ENCODE assay signal across 14 cellular contexts in genomic region chr12:94152292-94153083, GRCh38. TPM values are rescaled to one million over a fixed set of nuclear protein-coding genes. Genes with fewer than 3 reads are reported as not detected.
DNase-seq lines count a peak whose midpoint lies in the region; ATAC-seq and TF ChIP-seq lines count a peak whose summit lies in the region.
"Had no signal": no experiment of that assay in that cellular context is flagged by ENCODE, and none has a peak within 500 bp of the region (broad histone marks: within the 10 kb centered on the region; RNA-seq: fewer than 3 reads in every experiment).

No MANE protein-coding gene starts in this region.

- no peaks in the 10 kb centered on the region for H3K9me3 Mint-ChIP-seq in activated naive CD4-positive, alpha-beta T cell treated with anti-CD3 and anti-CD28 coated beads, Interleukin-2, amount 10 ng/mL, durations not matched to agents 7 days and 5 days
- no peaks in the 10 kb centered on the region for H3K9me3 Mint-ChIP-seq in activated naive CD4-positive, alpha-beta T cell treated with anti-CD3 and anti-CD28 coated beads, Interleukin-2, amount 50 U/mL, for 72 hours
- no peaks in the 10 kb centered on the region for H3K9me3 Mint-ChIP-seq in stimulated activated memory B cell treated with anti-CD40 and anti-IgM and Interleukin-4, amounts not matched to agents 10 μg/mL and 1 μg/mL and 100 μg/mL, for 72 hours

- TF ChIP-seq CTCF in omental fat pad (IDR thresholded peaks at IDR 0.05), result no peak

- no peak for ATAC-seq in activated naive CD4-positive, alpha-beta T cell treated with anti-CD3 and anti-CD28 coated beads, Interleukin-2, amount 50 U/mL, for 72 hours
- no peak for ATAC-seq in stimulated activated memory B cell treated with anti-CD40 and anti-IgM and Interleukin-4, amounts not matched to agents 10 μg/mL and 1 μg/mL and 100 μg/mL, for 72 hours
- ATAC-seq in omental fat pad (ENCODE audit: low FRiP score), result no peak

- H3K9me3 ChIP-seq in endocrine pancreas (ENCODE audit: control insufficient read depth, low read length), result no peaks in the 10 kb centered on the region
- H3K9me3 ChIP-seq: BE2C had no signal

- no peak overlapping the region for H3K9ac ChIP-seq in endocrine pancreas (ENCODE audit: control insufficient read depth, insufficient read depth, low read length)
- H3K9ac ChIP-seq: parathyroid adenoma had no signal

- no peak overlapping the region for H3K27ac Mint-ChIP-seq in activated naive CD4-positive, alpha-beta T cell treated with anti-CD3 and anti-CD28 coated beads, Interleukin-2, amount 10 ng/mL, durations not matched to agents 7 days and 5 days
- H3K27ac Mint-ChIP-seq in activated naive CD4-positive, alpha-beta T cell treated with anti-CD3 and anti-CD28 coated beads, Interleukin-2, amount 50 U/mL, for 72 hours, result no peak overlapping the region
- H3K27ac Mint-ChIP-seq in stimulated activated memory B cell treated with anti-CD40 and anti-IgM and Interleukin-4, amounts not matched to agents 10 μg/mL and 1 μg/mL and 100 μg/mL, for 72 hours, result peak overlapping the region; percentile 46

- peak overlapping the region; percentile 44 for H3K4me3 ChIP-seq in endocrine pancreas (ENCODE audit: control insufficient read depth, insufficient read depth, low read length)

- CTCF ChIA-PET in activated naive CD4-positive, alpha-beta T cell treated with anti-CD3 and anti-CD28 coated beads, Interleukin-2, amount 10 ng/mL, durations not matched to agents 7 days and 5 days (lab: Charles Lee), result interaction anchor here (0.6 kb wide), 1 partner anchor 501 kb away, joined by 3 read pairs; no protein-coding TSS in a partner anchor

- H3K36me3 ChIP-seq in endocrine pancreas (ENCODE audit: control insufficient read depth, insufficient read depth, low read length), result no peaks in the 10 kb centered on the region
- H3K36me3 ChIP-seq: BE2C had no signal

- peaks cover 38% of the 10 kb centered on the region for H3K36me3 Mint-ChIP-seq in activated naive CD4-positive, alpha-beta T cell treated with anti-CD3 and anti-CD28 coated beads, Interleukin-2, amount 10 ng/mL, durations not matched to agents 7 days and 5 days
- H3K36me3 Mint-ChIP-seq in activated naive CD4-positive, alpha-beta T cell treated with anti-CD3 and anti-CD28 coated beads, Interleukin-2, amount 50 U/mL, for 72 hours, result peaks cover 0 to 8% of the 10 kb centered on the region in 2 donors
- peaks cover 28% of the 10 kb centered on the region for H3K36me3 Mint-ChIP-seq in stimulated activated memory B cell treated with anti-CD40 and anti-IgM and Interleukin-4, amounts not matched to agents 10 μg/mL and 1 μg/mL and 100 μg/mL, for 72 hours

- DNase-seq in activated naive CD4-positive, alpha-beta T cell treated with anti-CD3 and anti-CD28 coated beads, Interleukin-2, amount 10 ng/mL, durations not matched to agents 7 days and 5 days, result no peak
- DNase-seq in activated naive CD4-positive, alpha-beta T cell treated with anti-CD3 and anti-CD28 coated beads, Interleukin-2, amount 50 U/mL, for 72 hours (ENCODE audit: low spot score in 2 of 2), result no peak
- DNase-seq in NCI-H187 (lab: John Stamatoyannopoulos, UW) (peak; percentile 46 to 48), omental fat pad (ENCODE audit: low spot score) (no peak), NCI-H2227 (lab: John Stamatoyannopoulos, UW; ENCODE audit: unreplicated experiment) (no peak), T-helper 9 cell (no peak)
- DNase-seq: BE2C; foreskin melanocyte; NCI-H1436; stimulated activated naive CD4-positive, alpha-beta T cell treated with Interleukin-2 at 50 U/mL for 16 hours; T1000 had no signal

- H3K4me3 Mint-ChIP-seq in activated naive CD4-positive, alpha-beta T cell treated with anti-CD3 and anti-CD28 coated beads, Interleukin-2, amount 10 ng/mL, durations not matched to agents 7 days and 5 days, result peak overlapping the region; percentile 3
- peak overlapping the region; percentile 42 for H3K4me3 Mint-ChIP-seq in stimulated activated memory B cell treated with anti-CD40 and anti-IgM and Interleukin-4, amounts not matched to agents 10 μg/mL and 1 μg/mL and 100 μg/mL, for 72 hours

- peaks cover 46% of the 10 kb centered on the region for H3K4me1 Mint-ChIP-seq in activated naive CD4-positive, alpha-beta T cell treated with anti-CD3 and anti-CD28 coated beads, Interleukin-2, amount 10 ng/mL, durations not matched to agents 7 days and 5 days
- peaks cover 69% of the 10 kb centered on the region for H3K4me1 Mint-ChIP-seq in stimulated activated memory B cell treated with anti-CD40 and anti-IgM and Interleukin-4, amounts not matched to agents 10 μg/mL and 1 μg/mL and 100 μg/mL, for 72 hours

- H3K4me1 ChIP-seq in endocrine pancreas (ENCODE audit: control insufficient read depth, insufficient read depth, low read length), result peaks cover 10% of the 10 kb centered on the region
- H3K4me1 ChIP-seq: BE2C, parathyroid adenoma had no signal

- peaks cover 15% of the 10 kb centered on the region for H3K27me3 Mint-ChIP-seq in activated naive CD4-positive, alpha-beta T cell treated with anti-CD3 and anti-CD28 coated beads, Interleukin-2, amount 10 ng/mL, durations not matched to agents 7 days and 5 days
- no peaks in the 10 kb centered on the region for H3K27me3 Mint-ChIP-seq in stimulated activated memory B cell treated with anti-CD40 and anti-IgM and Interleukin-4, amounts not matched to agents 10 μg/mL and 1 μg/mL and 100 μg/mL, for 72 hours

- no peaks in the 10 kb centered on the region for H3K27me3 ChIP-seq in endocrine pancreas (ENCODE audit: control insufficient read depth, insufficient read depth, low read length)

RNA-seq across cellular contexts. Expression of gene PLXNC1, which starts 4.1 kb away (rescaled TPM):
- 1 to 10 TPM; 3.1 to 9.2 TPM for total RNA-seq in activated naive CD4-positive, alpha-beta T cell treated with anti-CD3 and anti-CD28 coated beads, Interleukin-2, amount 50 U/mL, for 72 hours
- total RNA-seq in omental fat pad, result 10 to 100 TPM in 2 of 4 donors, 1 to 10 TPM in 2; 4.2 to 42.7 (median 8.6) TPM

Comparison
In these comparisons a context has a peak if more than half of its experiments do, and no peak if none do; other contexts are left out.
1. DNase-seq: peak in NCI-H187 (2 of 2); none in activated naive CD4-positive, alpha-beta T cell treated with anti-CD3 and anti-CD28 coated beads, Interleukin-2, amount 10 ng/mL, durations not matched to agents 7 days and 5 days (single experiment), activated naive CD4-positive, alpha-beta T cell treated with anti-CD3 and anti-CD28 coated beads, Interleukin-2, amount 50 U/mL, for 72 hours (0 of 2), omental fat pad (single experiment), NCI-H2227 (single experiment) and T-helper 9 cell (single experiment).